Comparison of ENCODE assay signal across 16 cellular contexts in the genomic region with DNA sequence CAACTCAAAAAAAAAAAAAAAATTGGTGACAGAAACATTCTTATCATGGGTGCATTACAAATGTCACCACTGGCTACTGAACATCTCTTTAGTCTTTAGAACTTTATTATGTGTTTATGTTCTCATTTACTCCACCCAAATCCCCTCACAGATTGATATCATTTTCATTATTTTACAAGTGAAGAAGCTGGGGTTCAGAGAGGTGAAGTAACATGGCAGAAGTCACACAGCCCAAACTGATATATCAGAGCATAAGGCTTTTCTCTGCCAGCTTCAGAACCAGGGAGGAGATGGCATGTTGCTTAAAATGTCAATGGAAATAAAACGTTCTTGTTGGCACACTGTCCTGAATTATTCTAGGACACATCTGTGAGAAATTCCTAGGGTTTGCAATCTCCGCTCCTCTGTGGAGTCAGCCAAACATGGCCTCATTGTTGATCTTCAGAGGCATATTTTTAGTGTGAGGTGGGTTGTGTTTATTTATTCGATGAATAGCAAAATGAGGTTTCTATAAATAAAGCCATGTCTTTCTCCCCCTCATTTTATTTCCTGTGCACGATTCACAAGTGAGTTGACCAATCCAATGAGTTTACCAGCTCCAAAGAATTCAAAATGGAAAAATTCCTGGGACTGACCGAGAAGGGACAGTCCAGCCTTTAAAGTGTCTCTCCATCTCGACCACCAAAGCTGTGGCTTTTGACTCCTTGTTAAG.
A peak's percentile ranks its signal among the peaks of the same experiment; 100 is the strongest.
DNase-seq lines count a peak whose midpoint lies in the region; ATAC-seq and TF ChIP-seq lines count a peak whose summit lies in the region.
"Had no signal": no experiment of that assay in that cellular context is flagged by ENCODE, and none has a peak within 500 bp of the region (broad histone marks: within the 10 kb centered on the region; RNA-seq: fewer than 3 reads in every experiment).

No MANE protein-coding gene starts in this region.

- 27 to 36% methylated on average over 6 of the region's 6 CpGs for whole genome bisulfite sequencing in heart right ventricle, 2 donors
- WGBS in right cardiac atrium = 23% methylated on average over 6 of the region's 6 CpGs

- DNase-seq in heart right ventricle (no peak), right cardiac atrium (no peak), SW480 (ENCODE audit: low spot score) (peak; percentile 37), fibroblast of peridontal ligament (ENCODE audit: extremely low read depth) (peak; percentile 91), tibial artery (no peak), NCI-H1930 (lab: John Stamatoyannopoulos, UW) (no peak), C1 segment of cervical spinal cord (lab: John Stamatoyannopoulos, UW) (no peak)
- DNase-seq: 8988T; activated CD8-positive, alpha-beta memory T cell treated with anti-CD3 and anti-CD28 coated beads, Interleukin-2, amount 50 U/mL, for 4 hours; activated naive CD4-positive, alpha-beta T cell treated with anti-CD3 and anti-CD28 coated beads for 36 hours; heart left ventricle; left cardiac atrium; NCI-H2107; stimulated activated CD4-positive, alpha-beta T cell treated with anti-CD3 and anti-CD28 coated beads, Interleukin-1b, Interleukin-23, amount 100 ng/mL, for 48 hours had no signal

- H3K4me3 ChIP-seq in heart right ventricle (no peak overlapping the region), right cardiac atrium (ENCODE audit: low read length) (no peak overlapping the region), tibial artery (no peak overlapping the region)
- H3K4me3 ChIP-seq: heart left ventricle, prostate gland had no signal

- TF ChIP-seq CTCF in heart right ventricle (IDR thresholded peaks at IDR 0.05) = no peak
- TF ChIP-seq CTCF in tibial artery (IDR thresholded peaks at IDR 0.05) = no peak

- H3K27ac ChIP-seq in heart right ventricle (peak overlapping the region in 5 of 10 donors; percentile 29 to 57 (median 45)), right cardiac atrium (ENCODE audit: low read length) (no peak overlapping the region), tibial artery (peak overlapping the region; percentile 21 to 47)
- H3K27ac ChIP-seq: prostate gland had no signal

- peak in 5 of 8 donors; percentile 29 to 81 (median 70) for ATAC-seq in heart right ventricle
- no peak for ATAC-seq in right cardiac atrium
- no peak for ATAC-seq in GM21526 (IDR thresholded peaks at IDR 0.05; ENCODE audit: low FRiP score, unreplicated experiment)

- H3K27me3 ChIP-seq in heart right ventricle (no peaks in the 10 kb centered on the region), right cardiac atrium (ENCODE audit: control insufficient read depth, insufficient read depth) (no peaks in the 10 kb centered on the region), tibial artery (no peaks in the 10 kb centered on the region)
- H3K27me3 ChIP-seq: heart left ventricle had no signal

- H3K4me1 ChIP-seq in heart right ventricle (peaks cover 0 to 35% (median 17%) of the 10 kb centered on the region in 9 donors), right cardiac atrium (ENCODE audit: control insufficient read depth, insufficient read depth, low read length) (no peaks in the 10 kb centered on the region), tibial artery (peaks cover 0 to 23% (median 13%) of the 10 kb centered on the region in 4 donors)
- H3K4me1 ChIP-seq: prostate gland had no signal

- H3K9me3 ChIP-seq in heart right ventricle (peaks cover 0 to 3% (median 0%) of the 10 kb centered on the region in 11 donors), right cardiac atrium (ENCODE audit: control insufficient read depth, low read length) (no peaks in the 10 kb centered on the region), tibial artery (no peaks in the 10 kb centered on the region)
- H3K9me3 ChIP-seq: heart left ventricle, prostate gland had no signal

- intact Hi-C loops in heart right ventricle (cut with DNase I) = no loop called here
- intact Hi-C loops in right cardiac atrium (cut with DNase I) = no loop called here
- intact Hi-C loops in tibial artery (cut with DNase I; ENCODE audit: low total_unique reads) = no loop called here

- H3K36me3 ChIP-seq in heart right ventricle (no peaks in the 10 kb centered on the region), tibial artery (no peaks in the 10 kb centered on the region)
- H3K36me3 ChIP-seq: heart left ventricle, prostate gland had no signal

Comparison
In these comparisons a context has a peak if more than half of its experiments do, and no peak if none do; other contexts are left out.
1. ATAC-seq: peak in heart right ventricle (5 of 8); none in right cardiac atrium (0 of 2) and GM21526 (single experiment).
2. DNase-seq: peak in SW480 (single experiment) and fibroblast of peridontal ligament (single experiment); none in heart right ventricle (0 of 2), right cardiac atrium (0 of 3), tibial artery (0 of 2), NCI-H1930 (0 of 2) and C1 segment of cervical spinal cord (0 of 14).